ENCODE assay signal across 1 cellular context in genomic region chr1:144551543-144552424, GRCh38.
TF ChIP-seq lines count a peak whose summit lies in the region.

No MANE protein-coding gene starts in this region.

TF ChIP-seq in K562, 482 proteins besides CTCF, POLR2A, EP300 and RAD21 (continued from another document and continues in another):
- TF ChIP-seq CEBPZ (IDR thresholded peaks at IDR 0.05; ENCODE audit: borderline replicate concordance, low read depth, low read length) (no peak), ZNF778 (CRISPR knock-in tag; IDR thresholded peaks at IDR 0.05) (no peak), RBFOX2 (IDR thresholded peaks at IDR 0.05; ENCODE audit: low read depth, low read length) (peak; percentile 94), SMAD2 (IDR thresholded peaks at IDR 0.05; ENCODE audit: low read depth, low read length) (no peak), ZNF121 (CRISPR knock-in tag; conservative IDR thresholded peaks at IDR 0.05) (no peak), ZNF140 (CRISPR knock-in tag; IDR thresholded peaks at IDR 0.05) (no peak), SMARCA4 (IDR thresholded peaks at IDR 0.05) (peak; percentile 54; the same call in 1 of the 2 replicates), HIVEP1 (CRISPR knock-in tag; IDR thresholded peaks at IDR 0.05) (0 out of 2 replicates have a peak, but pooled peaks have one; percentile 10), HNRNPK (IDR thresholded peaks at IDR 0.05; ENCODE audit: low read depth, low read length, poor library complexity, severe bottlenecking) (no peak), MEF2A (IDR thresholded peaks at IDR 0.05; ENCODE audit: control insufficient read depth, low read depth, low read length) (peak; percentile 92), CTCFL (IDR thresholded peaks at IDR 0.05; ENCODE audit: borderline replicate concordance, insufficient read depth, low read depth, low read length, poor library complexity, severe bottlenecking) (no peak), LCOR (CRISPR knock-in tag; IDR thresholded peaks at IDR 0.05) (peak; percentile 89), SAFB2 (IDR thresholded peaks at IDR 0.05; ENCODE audit: borderline replicate concordance, low read depth, low read length, severe bottlenecking) (no peak), L3MBTL2 (IDR thresholded peaks at IDR 0.05) (peak; percentile 93), MXD1 (CRISPR knock-in tag; IDR thresholded peaks at IDR 0.05; ENCODE audit: borderline replicate concordance, poor library complexity, severe bottlenecking) (no peak), MXI1 (IDR thresholded peaks at IDR 0.05; ENCODE audit: low read depth, low read length) (peak; percentile 8; the same call in 1 of the 2 replicates), XRCC4 (IDR thresholded peaks at IDR 0.05; ENCODE audit: extremely low read depth, insufficient read depth, insufficient read length) (no peak), RNF2 (IDR thresholded peaks at IDR 0.05) (peak; percentile 99), THAP7 (CRISPR knock-in tag; IDR thresholded peaks at IDR 0.05) (peak; percentile 93), ZBED1 (IDR thresholded peaks at IDR 0.05) (peak; percentile 99), ZNF79 (CRISPR knock-in tag; IDR thresholded peaks at IDR 0.05; ENCODE audit: low read depth) (no peak), NR3C1 (CRISPR knock-in tag; IDR thresholded peaks at IDR 0.05) (no peak), SP2 (IDR thresholded peaks at IDR 0.05; ENCODE audit: extremely low read depth, low read depth, low read length, poor library complexity, severe bottlenecking) (no peak), TGIF2 (CRISPR knock-in tag; IDR thresholded peaks at IDR 0.05) (no peak), MED1 (CRISPR knock-in tag; IDR thresholded peaks at IDR 0.05; ENCODE audit: borderline replicate concordance) (peak; percentile 94; the same call in 1 of the 2 replicates), BRF1 (IDR thresholded peaks at IDR 0.05; ENCODE audit: borderline replicate concordance, extremely low read depth, insufficient read length) (no peak), ZNF395 (CRISPR knock-in tag; IDR thresholded peaks at IDR 0.05) (no peak), SREBF1 (IDR thresholded peaks at IDR 0.05; ENCODE audit: borderline replicate concordance, low read depth, low read length) (no peak), FOXA3 (CRISPR knock-in tag; conservative IDR thresholded peaks at IDR 0.05 in 1 of 2, IDR thresholded peaks at IDR 0.05 in 1 of 2) (peak; percentile 89 to 92), ZNF76 (CRISPR knock-in tag; IDR thresholded peaks at IDR 0.05; ENCODE audit: borderline replicate concordance) (peak; percentile 48; the same call in 1 of the 2 replicates), HNRNPL (IDR thresholded peaks at IDR 0.05; ENCODE audit: low read depth, low read length) (no peak; the same call in 1 of the 2 replicates), PTRF (tag; IDR thresholded peaks at IDR 0.05) (no peak), USF1 (CRISPR knock-in tag; IDR thresholded peaks at IDR 0.05) (no peak), CREM (IDR thresholded peaks at IDR 0.05; ENCODE audit: low read depth) (peak; percentile 94), PML (IDR thresholded peaks at IDR 0.05; ENCODE audit: low read length) (peak; percentile 99), ILK (tag; IDR thresholded peaks at IDR 0.05; ENCODE audit: borderline replicate concordance, low read depth) (no peak), ATF1 (CRISPR knock-in tag; IDR thresholded peaks at IDR 0.05) (no peak), ATF1 (tag; IDR thresholded peaks at IDR 0.05) (peak; percentile 98), MCM2 (IDR thresholded peaks at IDR 0.05; ENCODE audit: low read depth) (no peak), ZNF12 (CRISPR knock-in tag; IDR thresholded peaks at IDR 0.05) (no peak), TCF7L2 (IDR thresholded peaks at IDR 0.05; ENCODE audit: low read depth, low read length) (no peak), CBFA2T3 (IDR thresholded peaks at IDR 0.05) (peak; percentile 61), ZNF239 (CRISPR knock-in tag; IDR thresholded peaks at IDR 0.05) (no peak), HES1 (IDR thresholded peaks at IDR 0.05; ENCODE audit: low read depth) (no peak), ZNF507 (tag; conservative IDR thresholded peaks at IDR 0.05) (no peak), ZSCAN29 (IDR thresholded peaks at IDR 0.05) (peak; percentile 76; the same call in 1 of the 2 replicates), ZNF23 (CRISPR knock-in tag; IDR thresholded peaks at IDR 0.05) (0 out of 2 replicates have a peak, but pooled peaks have one; percentile 36), SOX6 (IDR thresholded peaks at IDR 0.05) (peak; percentile 76), DIDO1 (tag; IDR thresholded peaks at IDR 0.05; ENCODE audit: low read depth) (peak; percentile 48; the same call in 1 of the 2 replicates), RAD51 (IDR thresholded peaks at IDR 0.05; ENCODE audit: borderline replicate concordance, low read depth) (peak; percentile 38), PCBP1 (IDR thresholded peaks at IDR 0.05; ENCODE audit: low read depth, low read length, poor library complexity, severe bottlenecking) (no peak), ELF2 (CRISPR knock-in tag; IDR thresholded peaks at IDR 0.05) (peak; percentile 75), ZNF583 (CRISPR knock-in tag; IDR thresholded peaks at IDR 0.05) (peak; percentile 51; the same call in 1 of the 2 replicates), U2AF1 (optimal IDR thresholded peaks at IDR 0.05; ENCODE audit: low read depth, low read length) (no peak), ESRRA (IDR thresholded peaks at IDR 0.05; ENCODE audit: borderline replicate concordance, low read depth) (peak; percentile 71; the same call in 1 of the 2 replicates)
- TF ChIP-seq, protein P1, sequence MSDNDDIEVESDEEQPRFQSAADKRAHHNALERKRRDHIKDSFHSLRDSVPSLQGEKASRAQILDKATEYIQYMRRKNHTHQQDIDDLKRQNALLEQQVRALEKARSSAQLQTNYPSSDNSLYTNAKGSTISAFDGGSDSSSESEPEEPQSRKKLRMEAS (CRISPR knock-in tag; IDR thresholded peaks at IDR 0.05) = peak; percentile 84
- TF ChIP-seq, protein P2, sequence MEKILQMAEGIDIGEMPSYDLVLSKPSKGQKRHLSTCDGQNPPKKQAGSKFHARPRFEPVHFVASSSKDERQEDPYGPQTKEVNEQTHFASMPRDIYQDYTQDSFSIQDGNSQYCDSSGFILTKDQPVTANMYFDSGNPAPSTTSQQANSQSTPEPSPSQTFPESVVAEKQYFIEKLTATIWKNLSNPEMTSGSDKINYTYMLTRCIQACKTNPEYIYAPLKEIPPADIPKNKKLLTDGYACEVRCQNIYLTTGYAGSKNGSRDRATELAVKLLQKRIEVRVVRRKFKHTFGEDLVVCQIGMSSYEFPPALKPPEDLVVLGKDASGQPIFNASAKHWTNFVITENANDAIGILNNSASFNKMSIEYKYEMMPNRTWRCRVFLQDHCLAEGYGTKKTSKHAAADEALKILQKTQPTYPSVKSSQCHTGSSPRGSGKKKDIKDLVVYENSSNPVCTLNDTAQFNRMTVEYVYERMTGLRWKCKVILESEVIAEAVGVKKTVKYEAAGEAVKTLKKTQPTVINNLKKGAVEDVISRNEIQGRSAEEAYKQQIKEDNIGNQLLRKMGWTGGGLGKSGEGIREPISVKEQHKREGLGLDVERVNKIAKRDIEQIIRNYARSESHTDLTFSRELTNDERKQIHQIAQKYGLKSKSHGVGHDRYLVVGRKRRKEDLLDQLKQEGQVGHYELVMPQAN (IDR thresholded peaks at IDR 0.05; ENCODE audit: borderline replicate concordance) = no peak; the same call in 1 of the 2 replicates
- TF ChIP-seq, protein P3, sequence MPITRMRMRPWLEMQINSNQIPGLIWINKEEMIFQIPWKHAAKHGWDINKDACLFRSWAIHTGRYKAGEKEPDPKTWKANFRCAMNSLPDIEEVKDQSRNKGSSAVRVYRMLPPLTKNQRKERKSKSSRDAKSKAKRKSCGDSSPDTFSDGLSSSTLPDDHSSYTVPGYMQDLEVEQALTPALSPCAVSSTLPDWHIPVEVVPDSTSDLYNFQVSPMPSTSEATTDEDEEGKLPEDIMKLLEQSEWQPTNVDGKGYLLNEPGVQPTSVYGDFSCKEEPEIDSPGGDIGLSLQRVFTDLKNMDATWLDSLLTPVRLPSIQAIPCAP (CRISPR knock-in tag; IDR thresholded peaks at IDR 0.05; ENCODE audit: borderline replicate concordance) = no peak
- TF ChIP-seq, protein P4, sequence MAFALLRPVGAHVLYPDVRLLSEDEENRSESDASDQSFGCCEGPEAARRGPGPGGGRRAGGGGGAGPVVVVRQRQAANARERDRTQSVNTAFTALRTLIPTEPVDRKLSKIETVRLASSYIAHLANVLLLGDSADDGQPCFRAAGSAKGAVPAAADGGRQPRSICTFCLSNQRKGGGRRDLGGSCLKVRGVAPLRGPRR (CRISPR knock-in tag; IDR thresholded peaks at IDR 0.05) = no peak
